12 cellular contexts compared by ENCODE assay signal in the genomic region with DNA sequence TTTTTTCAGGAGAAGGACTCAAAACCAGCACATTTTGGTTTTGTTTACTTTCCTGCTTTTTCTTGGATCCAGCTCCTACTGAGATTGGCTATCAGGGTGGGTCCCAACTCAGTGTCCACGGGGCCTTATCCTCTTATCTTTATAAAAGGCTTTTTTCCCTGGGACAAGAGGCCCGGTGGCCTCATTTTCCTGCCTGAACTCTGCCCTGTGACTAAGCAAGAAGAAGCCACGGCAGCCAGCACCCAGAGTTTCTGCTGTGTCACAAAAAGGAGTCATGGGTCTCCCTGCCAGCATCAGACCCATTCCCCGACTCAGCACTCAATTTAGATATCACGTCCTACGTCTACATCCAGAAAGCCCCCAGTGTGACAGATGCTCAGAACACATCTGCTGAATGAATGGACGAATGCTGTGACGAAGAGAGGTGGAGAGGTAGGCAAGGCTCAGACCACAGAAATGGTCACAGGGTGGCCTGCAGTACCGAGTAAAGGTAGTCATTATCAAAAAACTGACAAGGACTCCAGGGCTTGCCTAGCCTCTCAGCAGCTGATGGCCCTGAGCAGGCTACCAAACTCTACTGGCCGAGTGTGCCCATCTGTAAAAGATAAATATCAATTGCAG. TPM values are rescaled to one million over a fixed set of nuclear protein-coding genes. Genes with fewer than 3 reads are reported as not detected.
DNase-seq lines count a peak whose midpoint lies in the region; ATAC-seq, FAIRE-seq and TF ChIP-seq lines count a peak whose summit lies in the region.
"Had no signal": no experiment of that assay in that cellular context is flagged by ENCODE, and none has a peak within 500 bp of the region (broad histone marks: within the 10 kb centered on the region; RNA-seq: fewer than 3 reads in every experiment).

No MANE protein-coding gene starts in this region.

- no peaks in the 10 kb centered on the region for H3K27me3 ChIP-seq in heart left ventricle
- no peaks in the 10 kb centered on the region for H3K27me3 ChIP-seq in small intestine (ENCODE audit: control insufficient read depth in 2 of 2, insufficient read depth in 2 of 2, low read length in 2 of 2)

- ATAC-seq in heart left ventricle (peak in 3 of 4 donors; percentile 31 to 56 (median 43)), GM21515 (IDR thresholded peaks at IDR 0.05; ENCODE audit: unreplicated experiment) (no peak), GM21576 (IDR thresholded peaks at IDR 0.05; ENCODE audit: unreplicated experiment) (no peak)

- DNase-seq in HCEC 1CT (peak; percentile 78), heart left ventricle (no peak), small intestine (peak; percentile 91), GDM1 (lab: John Stamatoyannopoulos, UW) (no peak), DMS79 (lab: John Stamatoyannopoulos, UW) (no peak)
- DNase-seq: activated naive CD8-positive, alpha-beta T cell treated with anti-CD3 and anti-CD28 coated beads for 36 hours; glutamatergic neuron; NCI-H2081 treated with DMSO at 0.1 percent for 48 hours had no signal

- TF ChIP-seq POLR2A in heart left ventricle (IDR thresholded peaks at IDR 0.05): no peak

- no peak for FAIRE-seq in small intestine (lab: Jason Lieb, UNC)
- FAIRE-seq: G401.6 had no signal

- intact Hi-C loops in heart left ventricle (cut with DNase I): no loop called here

- TF ChIP-seq CTCF in VCaP (conservative IDR thresholded peaks at IDR 0.05) (no peak), heart left ventricle (IDR thresholded peaks at IDR 0.05) (no peak)

- no peaks in the 10 kb centered on the region for H3K36me3 ChIP-seq in heart left ventricle
- no peaks in the 10 kb centered on the region for H3K36me3 ChIP-seq in small intestine (ENCODE audit: control insufficient read depth in 2 of 2, insufficient read depth in 2 of 2, low read length in 2 of 2)

- H3K4me3 ChIP-seq in heart left ventricle (no peak overlapping the region), small intestine (ENCODE audit: low read depth in 1 of 2, low read length in 2 of 2) (no peak overlapping the region)

- peaks cover 0 to 33% (median 8%) of the 10 kb centered on the region in 12 donors for H3K4me1 ChIP-seq in heart left ventricle
- peaks cover 0 to 14% of the 10 kb centered on the region in 2 donors for H3K4me1 ChIP-seq in small intestine (ENCODE audit: control insufficient read depth in 2 of 2, insufficient read depth in 1 of 2, low read depth in 1 of 2, low read length in 1 of 2)

- H3K9me3 ChIP-seq in heart left ventricle (no peaks in the 10 kb centered on the region), small intestine (ENCODE audit: control insufficient read depth, low read depth) (no peaks in the 10 kb centered on the region)

- 62 to 72% (median 67%) methylated on average over 10 of the region's 10 CpGs for WGBS in heart left ventricle, 4 donors
- 12 to 42% (median 25%) methylated on average over 10 of the region's 10 CpGs for WGBS in small intestine, 3 donors

- H3K27ac ChIP-seq in VCaP (peak overlapping the region; percentile 2; the same call in 1 of the 2 replicates), heart left ventricle (no peak overlapping the region), small intestine (ENCODE audit: low read depth in 1 of 2, low read length in 1 of 2) (peak overlapping the region; percentile 47 to 57)

RNA-seq across cellular contexts. Expression of gene DLG5, which starts 16.7 kb away (rescaled TPM):
- total RNA-seq in heart left ventricle: 10 to 100 TPM in 6 of 9 donors, 1 to 10 TPM in 3; 7.6 to 27.1 (median 13.6) TPM
- polyA plus RNA-seq in heart left ventricle (10 to 100 TPM in 1 of 2 donors, 1 to 10 TPM in 1; 5.2 to 12.8 TPM), small intestine (10 to 100 TPM in 1 of 3 donors, 1 to 10 TPM in 2; 7.8 to 13.9 (median 8.9) TPM)

Comparison
In these comparisons a context has a peak if more than half of its experiments do, and no peak if none do; other contexts are left out.
1. DNase-seq: peak in HCEC 1CT (single experiment) and small intestine (single experiment); none in heart left ventricle (0 of 5), GDM1 (single experiment) and DMS79 (single experiment).
2. H3K27ac ChIP-seq: peak in VCaP (single experiment) and small intestine (2 of 2); none in heart left ventricle (0 of 12).
3. ATAC-seq: peak in heart left ventricle (3 of 4); none in GM21515 (single experiment) and GM21576 (single experiment).